In the genomic region with DNA sequence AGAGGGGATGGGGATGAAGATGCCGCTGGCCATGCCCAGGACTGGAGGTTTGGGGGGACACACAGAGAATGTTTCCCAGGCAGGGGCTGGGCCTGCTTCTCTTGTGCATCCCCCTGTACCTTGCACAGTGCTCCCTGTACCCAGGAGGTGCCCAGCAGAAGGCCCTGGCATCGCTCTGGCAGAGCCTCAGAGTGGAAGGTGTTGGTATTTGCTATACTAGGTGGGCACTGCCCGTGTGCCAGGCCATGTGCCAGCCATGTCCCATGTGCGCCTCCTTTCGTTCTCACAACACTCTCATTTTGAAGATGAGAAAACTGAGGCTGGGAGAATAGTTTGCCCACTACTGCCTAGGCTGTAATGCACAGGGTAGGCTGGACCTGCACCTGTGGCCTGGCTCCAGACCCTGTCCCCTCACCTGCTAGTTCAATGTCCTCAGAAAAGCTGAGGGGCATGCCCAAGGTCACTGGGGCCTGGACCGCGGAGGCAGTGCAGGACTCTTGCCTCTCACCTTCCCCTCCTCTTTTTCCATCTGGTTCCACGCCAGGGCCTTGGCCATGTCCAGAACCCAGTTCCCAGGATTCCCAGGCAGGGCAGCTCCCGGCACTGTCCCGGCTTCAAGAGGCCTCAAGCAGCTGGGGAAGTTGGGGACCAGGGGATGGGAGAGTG, we compare ENCODE assay signal across 9 cellular contexts.
DNase-seq lines count a peak whose midpoint lies in the region; ATAC-seq and TF ChIP-seq lines count a peak whose summit lies in the region.
"Had no signal": no experiment of that assay in that cellular context is flagged by ENCODE, and none has a peak within 500 bp of the region (broad histone marks: within the 10 kb centered on the region; RNA-seq: fewer than 3 reads in every experiment).

No MANE protein-coding gene starts in this region.

- H4K20me1 ChIP-seq in OCI-LY3 (ENCODE audit: insufficient read depth, low read length), result no peaks in the 10 kb centered on the region

- peak overlapping the region; percentile 72 for H3K4me2 ChIP-seq in OCI-LY3 (ENCODE audit: low read length)

- H3K79me2 ChIP-seq in OCI-LY3 (ENCODE audit: low read length), result no peaks in the 10 kb centered on the region

- H2AFZ ChIP-seq in OCI-LY3 (ENCODE audit: low read depth, low read length), result peak overlapping the region; percentile 95; the same call in 1 of the 2 replicates

- 41 to 54% (median 44%) methylated on average over 10 of the region's 10 CpGs for WGBS in psoas muscle, 3 donors

- H3K4me1 ChIP-seq in OCI-LY3 (ENCODE audit: low read length) (peaks cover 3% of the 10 kb centered on the region; the same call in 1 of the 2 replicates), psoas muscle (peaks cover 9% of the 10 kb centered on the region)

- peaks cover 16% of the 10 kb centered on the region for H3K27me3 ChIP-seq in OCI-LY3 (ENCODE audit: low read depth, low read length)
- H3K27me3 ChIP-seq in psoas muscle (ENCODE audit: insufficient read depth in 3 of 3, low read length in 2 of 3), result peaks cover 0 to 15% (median 0%) of the 10 kb centered on the region in 3 donors

- H3K4me3 ChIP-seq in OCI-LY3 (ENCODE audit: low read length), result peak overlapping the region; percentile 70
- H3K4me3 ChIP-seq in psoas muscle, result peak overlapping the region; percentile 30

- H3K9me3 ChIP-seq in OCI-LY3 (ENCODE audit: insufficient read depth, low read length) (no peaks in the 10 kb centered on the region), psoas muscle (no peaks in the 10 kb centered on the region)

- no peaks in the 10 kb centered on the region for H3K36me3 ChIP-seq in OCI-LY3 (replicated peaks; ENCODE audit: low read depth, low read length)
- H3K36me3 ChIP-seq in psoas muscle (ENCODE audit: insufficient read depth in 1 of 2, low read depth in 1 of 2), result no peaks in the 10 kb centered on the region
- H3K36me3 ChIP-seq: brain microvascular endothelial cell had no signal

- TF ChIP-seq CTCF in OCI-LY3 (IDR thresholded peaks at IDR 0.05; ENCODE audit: low read depth, low read length), result no peak
- no peak for TF ChIP-seq CTCF in psoas muscle (IDR thresholded peaks at IDR 0.05)

- no peak for DNase-seq in left cardiac atrium
- DNase-seq in psoas muscle, result no peak
- DNase-seq in NCI-H1105 (lab: John Stamatoyannopoulos, UW), result no peak
- DNase-seq in NCI-H1436 (lab: John Stamatoyannopoulos, UW), result no peak
- DNase-seq in dedifferentiated amniotic fluid mesenchymal stem cell (ENCODE audit: extremely low spot score), result no peak

- intact Hi-C loops in left cardiac atrium (cut with DNase I) (loop anchor here in 1 of 2 donors (2.0 to 10.0 kb wide), 2 partner anchors 130 to 400 kb away; no protein-coding TSS in a partner anchor), psoas muscle (cut with DNase I) (loop anchor here (2.0 to 10.0 kb wide), 3 partner anchors 126 to 1332 kb away; no protein-coding TSS in a partner anchor)

- no peak overlapping the region for H3K27ac ChIP-seq in OCI-LY3 (ENCODE audit: low read length)
- H3K27ac ChIP-seq in psoas muscle, result no peak overlapping the region
- H3K27ac ChIP-seq: brain microvascular endothelial cell, epithelial cell of prostate had no signal

- peak; percentile 7 for ATAC-seq in GM21381 (IDR thresholded peaks at IDR 0.05; ENCODE audit: unreplicated experiment)
- ATAC-seq in left cardiac atrium, result peak; percentile 9 to 10
- peak; percentile 25 to 38 (median 28) for ATAC-seq in psoas muscle

- no peak overlapping the region for H3K9ac ChIP-seq in OCI-LY3 (ENCODE audit: low read length)
